13 cellular contexts compared by ENCODE assay signal in genomic region chr14:101770183-101770582, GRCh38. TPM values are rescaled to one million over a fixed set of nuclear protein-coding genes. Genes with fewer than 3 reads are reported as not detected.
DNase-seq lines count a peak whose midpoint lies in the region; ATAC-seq, FAIRE-seq and TF ChIP-seq lines count a peak whose summit lies in the region.
"Had no signal": no experiment of that assay in that cellular context is flagged by ENCODE, and none has a peak within 500 bp of the region (broad histone marks: within the 10 kb centered on the region; RNA-seq: fewer than 3 reads in every experiment).

No MANE protein-coding gene starts in this region.

- TF ChIP-seq RAD21 in HepG2 (CRISPR knock-in tag; IDR thresholded peaks at IDR 0.05), result no peak

- no peak for TF ChIP-seq POLR2A in HepG2 (IDR thresholded peaks at IDR 0.05; ENCODE audit: insufficient read depth in 1 of 2, low read depth in 2 of 2, low read length in 2 of 2)

- TF ChIP-seq CTCF in left ventricle myocardium inferior (IDR thresholded peaks at IDR 0.05; ENCODE audit: borderline replicate concordance) (no peak), right atrium auricular region (IDR thresholded peaks at IDR 0.05) (no peak), HEK293 (tag by site-specific recombination; IDR thresholded peaks at IDR 0.05) (no peak), WTC11 (IDR thresholded peaks at IDR 0.05) (peak; percentile 1; the same call in 1 of the 2 replicates), neural crest cell (conservative IDR thresholded peaks at IDR 0.05) (no peak), HFFc6 (IDR thresholded peaks at IDR 0.05) (no peak), HepG2 (CRISPR knock-in tag; IDR thresholded peaks at IDR 0.05) (no peak)

- H3K4me3 ChIP-seq in left ventricle myocardium inferior (no peak overlapping the region), right atrium auricular region (no peak overlapping the region), HEK293 (ENCODE audit: low read depth, low read length) (no peak overlapping the region), HepG2 (replicated peaks in 1 of 3; ENCODE audit: insufficient read depth in 1 of 3, low read depth in 2 of 3, low read length in 3 of 3) (no peak overlapping the region)
- H3K4me3 ChIP-seq: HAP-1 had no signal

- no peaks in the 10 kb centered on the region for H3K4me1 Mint-ChIP-seq in WTC11
- H3K4me1 Mint-ChIP-seq in neural crest cell, result peaks cover 31% of the 10 kb centered on the region
- peaks cover 7% of the 10 kb centered on the region for H3K4me1 Mint-ChIP-seq in HFFc6 (ENCODE audit: low read depth)
- H3K4me1 Mint-ChIP-seq: CD14-positive monocyte had no signal

- H3K9ac ChIP-seq in HepG2 (ENCODE audit: insufficient read depth, low read depth, low read length), result no peak overlapping the region

- intact Hi-C loops in left ventricle myocardium inferior (cut with micrococcal nuclease), result no loop called here
- intact Hi-C loops in HepG2 (cut with micrococcal nuclease; ENCODE audit: unreplicated experiment), result loop anchor here (5.0 kb wide), 1 partner anchor 37 kb away; no protein-coding TSS in a partner anchor

- ATAC-seq in WTC11, result no peak
- ATAC-seq in HepG2, result no peak

- in situ Hi-C loops in HepG2 (cut with HindIII; ENCODE audit: extremely low pct_ligation_motif_present, low pct_unique_long_range_greater_than_20kb), result no loop called here

- H3K27me3 ChIP-seq in left ventricle myocardium inferior (ENCODE audit: low read depth), result no peaks in the 10 kb centered on the region
- no peaks in the 10 kb centered on the region for H3K27me3 ChIP-seq in right atrium auricular region
- no peaks in the 10 kb centered on the region for H3K27me3 ChIP-seq in HepG2 (ENCODE audit: control insufficient read depth in 1 of 2, insufficient read depth in 2 of 2, low read length in 2 of 2)

- H3K4me1 ChIP-seq in left ventricle myocardium inferior (peaks cover 50% of the 10 kb centered on the region), right atrium auricular region (peaks cover 0 to 11% of the 10 kb centered on the region in 2 donors), HEK293 (ENCODE audit: control insufficient read depth, insufficient read depth, low read length) (peaks cover 13% of the 10 kb centered on the region), HepG2 (ENCODE audit: insufficient read depth, low read length) (peaks cover 15% of the 10 kb centered on the region)
- H3K4me1 ChIP-seq: Caco-2, HAP-1 had no signal

- CTCF ChIA-PET in HEK293 (lab: Yijun Ruan, JAX) (interaction anchor here (0.7 to 3.3 kb wide), 22 partner anchors 7 to 351 kb away, joined by 3 to 21 read pairs (median 6); no protein-coding TSS in a partner anchor), WTC11 (lab: Charles Lee) (interaction anchor here (0.8 to 2.8 kb wide), 19 partner anchors 9 to 326 kb away, joined by 3 to 38 read pairs (median 7); no protein-coding TSS in a partner anchor), HepG2 (lab: Yijun Ruan, JAX; ENCODE audit: low intra/inter-chr PET ratio, low total read pairs) (interaction anchor here (1.1 to 2.7 kb wide), 2 partner anchors 63 to 73 kb away, joined by 3 to 12 read pairs; no protein-coding TSS in a partner anchor)

- no peaks in the 10 kb centered on the region for H3K79me2 ChIP-seq in HepG2 (ENCODE audit: insufficient read depth, low read length)

- no peak overlapping the region for H2AFZ ChIP-seq in HepG2 (ENCODE audit: low read length)

- 0 out of 2 replicates have a peak, but pooled peaks cover 8% of the 10 kb centered on the region for H4K20me1 ChIP-seq in HepG2 (ENCODE audit: insufficient read depth, low read length)

- H3K9me3 ChIP-seq in left ventricle myocardium inferior (replicated peaks), result no peaks in the 10 kb centered on the region
- H3K9me3 ChIP-seq in right atrium auricular region, result no peaks in the 10 kb centered on the region
- H3K9me3 ChIP-seq in HEK293 (ENCODE audit: control insufficient read depth, insufficient read depth, low read depth, low read length), result no peaks in the 10 kb centered on the region
- H3K9me3 ChIP-seq in HepG2 (ENCODE audit: low read length), result no peaks in the 10 kb centered on the region
- H3K9me3 ChIP-seq: Caco-2, HAP-1 had no signal

- H3K27me3 Mint-ChIP-seq in WTC11 (ENCODE audit: low read depth) (peaks cover 5% of the 10 kb centered on the region), neural crest cell (ENCODE audit: low read depth) (no peaks in the 10 kb centered on the region), HFFc6 (ENCODE audit: insufficient read depth) (no peaks in the 10 kb centered on the region; the same call in 1 of the 2 replicates)
- H3K27me3 Mint-ChIP-seq: B cell had no signal

- H3K36me3 Mint-ChIP-seq in WTC11 (no peaks in the 10 kb centered on the region), neural crest cell (ENCODE audit: low read depth) (no peaks in the 10 kb centered on the region), HFFc6 (ENCODE audit: low read depth) (no peaks in the 10 kb centered on the region)

- no TSS peak for BruUV-seq in HepG2 (replicated peaks; lab: Mats Ljungman, UMichigan)

- DNase-seq in left ventricle myocardium inferior (no peak), right atrium auricular region (ENCODE audit: low spot score) (no peak), WTC11 (ENCODE audit: low spot score) (no peak), neural crest cell (ENCODE audit: low read depth, low spot score) (no peak), HFFc6 (no peak), HepG2 (ENCODE audit: low spot score) (no peak), ureter (ENCODE audit: low spot score) (no peak)

- H3K27ac ChIP-seq in left ventricle myocardium inferior (replicated peaks), result peak overlapping the region; percentile 66
- no peak overlapping the region for H3K27ac ChIP-seq in right atrium auricular region
- H3K27ac ChIP-seq in HEK293 (ENCODE audit: extremely low read depth, low read depth, low read length), result no peak overlapping the region
- no peak overlapping the region for H3K27ac ChIP-seq in HepG2 (ENCODE audit: extremely low read length, insufficient read depth, low read length)

- 87% methylated on average over 3 of the region's 3 CpGs for WGBS in HepG2 (ENCODE audit: low lambda C conversion rate)

- H3K4me2 ChIP-seq in HepG2 (ENCODE audit: low read depth, low read length), result no peak overlapping the region

- no peaks in the 10 kb centered on the region for H3K9me3 Mint-ChIP-seq in WTC11
- no peaks in the 10 kb centered on the region for H3K9me3 Mint-ChIP-seq in neural crest cell
- no peaks in the 10 kb centered on the region for H3K9me3 Mint-ChIP-seq in HFFc6
- H3K9me3 Mint-ChIP-seq: CD8-positive, alpha-beta memory T cell had no signal

- H3K27ac Mint-ChIP-seq in WTC11 (no peak overlapping the region), neural crest cell (ENCODE audit: unreplicated experiment) (peak overlapping the region; percentile 20), HFFc6 (no peak overlapping the region)

- TF ChIP-seq EP300 in HepG2 (IDR thresholded peaks at IDR 0.05; ENCODE audit: low read depth in 2 of 2, low read length in 2 of 2) (no peak), HepG2 (CRISPR knock-in tag; IDR thresholded peaks at IDR 0.05; ENCODE audit: borderline replicate concordance) (no peak)

- no peak overlapping the region for H3K4me3 Mint-ChIP-seq in WTC11
- no peak overlapping the region for H3K4me3 Mint-ChIP-seq in neural crest cell
- no peak overlapping the region for H3K4me3 Mint-ChIP-seq in HFFc6
- H3K4me3 Mint-ChIP-seq: B cell, CD14-positive monocyte had no signal

- peaks cover 28% of the 10 kb centered on the region for H3K36me3 ChIP-seq in left ventricle myocardium inferior
- peaks cover 6% of the 10 kb centered on the region for H3K36me3 ChIP-seq in right atrium auricular region
- H3K36me3 ChIP-seq in HEK293 (ENCODE audit: control insufficient read depth in 2 of 2, insufficient read depth in 1 of 2, low read length in 2 of 2), result peaks cover 2 to 13% of the 10 kb centered on the region in 2 experiments; a peak in 2 of 3 replicates
- peaks cover 1 to 6% of the 10 kb centered on the region in 2 experiments; a peak in 1 of 5 replicates for H3K36me3 ChIP-seq in HepG2 (replicated peaks in 1 of 2; ENCODE audit: control insufficient read depth in 1 of 2, insufficient read depth in 2 of 2, low read length in 2 of 2)

- FAIRE-seq in HepG2 (lab: Jason Lieb, UNC), result no peak

- POLR2A ChIA-PET in HEK293 (lab: Yijun Ruan, JAX), result interaction anchor here (0.7 to 1.9 kb wide), 4 partner anchors 9 to 183 kb away, joined by 3 to 7 read pairs (median 4); partner anchors contain the start of gene PPP2R5C
- POLR2A ChIA-PET in WTC11 (lab: Charles Lee), result interaction anchor here (1.3 to 1.4 kb wide), 2 partner anchors 8 to 9 kb away, joined by 3 to 5 read pairs; partner anchors contain the start of gene PPP2R5C
- POLR2A ChIA-PET in HepG2 (lab: Yijun Ruan, JAX), result interaction anchor here (1.2 to 1.5 kb wide), 3 partner anchors 8 to 179 kb away, joined by 3 to 7 read pairs (median 4); no protein-coding TSS in a partner anchor

RNA-seq across cellular contexts. Expression of gene PPP2R5C, which starts 8.7 kb away (rescaled TPM):
- 198 TPM for total RNA-seq in left ventricle myocardium inferior
- total RNA-seq in right atrium auricular region, result 10 to 100 TPM; 82.2 to 82.9 TPM
- 89.9 to 105 TPM (median 99.9 TPM) in 3 replicates for total RNA-seq in WTC11 (2021)
- 122 and 134 TPM in 2 replicates for total RNA-seq in neural crest cell
- 100 to 1,000 TPM; 108 to 128 (median 122) TPM for total RNA-seq in HFFc6 (2021; fragmentation: NEBNext Ultra II Directional; extraction: Animal tissue kit (Norgen Biotek cat#: 25700))
- 74.3 and 94.8 TPM in 2 replicates for total RNA-seq in HepG2 (2016; rRNA removed; fragmentation: Illumina TruSeq; extraction: Trizol)
- total RNA-seq in HepG2 (2016; cell fraction: cytosol; rRNA removed; fragmentation: Illumina TruSeq; extraction: Trizol; ENCODE audit: low read depth), result 82.8 and 86.5 TPM in 2 replicates
- 71.4 and 92.2 TPM in 2 replicates for total RNA-seq in HepG2 (2016; cell fraction: insoluble cytoplasmic fraction; rRNA removed; fragmentation: Illumina TruSeq; extraction: Trizol)
- 125 and 142 TPM in 2 replicates for total RNA-seq in HepG2 (2016; cell fraction: membrane; rRNA removed; fragmentation: Illumina TruSeq; extraction: Trizol)
- 51.6 and 56.6 TPM in 2 replicates for total RNA-seq in HepG2 (2016; cell fraction: nucleus; rRNA removed; fragmentation: Illumina TruSeq; extraction: Trizol)
- 68.1 and 78.5 TPM in 2 replicates for polyA plus RNA-seq in HepG2 (2011; rRNA removed)
- 38.4 and 55.1 TPM in 2 replicates for polyA plus RNA-seq in HepG2 (2011; cell fraction: cytosol; rRNA removed)
- 57.2 and 60.5 TPM in 2 replicates for polyA plus RNA-seq in HepG2 (2011; cell fraction: nucleus; rRNA removed)
- polyA plus RNA-seq in HepG2 (2012), result 61.1 and 92.0 TPM in 2 replicates
- polyA plus RNA-seq in HepG2 (2016; cell fraction: cytosol; fragmentation: Illumina TruSeq; extraction: Trizol; ENCODE audit: low read depth), result 97.1 and 105 TPM in 2 replicates
- 87.9 and 89.9 TPM in 2 replicates for polyA plus RNA-seq in HepG2 (2016; cell fraction: insoluble cytoplasmic fraction; fragmentation: Illumina TruSeq; extraction: Trizol; ENCODE audit: low read depth)
- 110 and 121 TPM in 2 replicates for polyA plus RNA-seq in HepG2 (2016; cell fraction: membrane; fragmentation: Illumina TruSeq; extraction: Trizol; ENCODE audit: low read depth)
- polyA plus RNA-seq in HepG2 (2016; cell fraction: nucleus; fragmentation: Illumina TruSeq; extraction: Trizol; ENCODE audit: insufficient read depth, low read depth), result 63.8 and 64.0 TPM in 2 replicates
- 69.0 and 106 TPM in 2 replicates for polyA minus RNA-seq in HepG2 (2011; rRNA and poly(A)+ RNA removed; ENCODE audit: low replicate concordance)
- polyA minus RNA-seq in HepG2 (2011; cell fraction: cytosol; rRNA and poly(A)+ RNA removed), result 67.1 and 70.9 TPM in 2 replicates
- 110 and 115 TPM in 2 replicates for polyA minus RNA-seq in HepG2 (2011; cell fraction: nucleus; rRNA and poly(A)+ RNA removed)
- total RNA-seq in ureter, result 155 TPM
